In genomic region chr2:201259216-201259615, GRCh38 we compare ENCODE assay signal across 8 cellular contexts. TPM values are rescaled to one million over a fixed set of nuclear protein-coding genes. Genes with fewer than 3 reads are reported as not detected.
DNase-seq lines count a peak whose midpoint lies in the region; ATAC-seq and TF ChIP-seq lines count a peak whose summit lies in the region.

No MANE protein-coding gene starts in this region.

- H3K4me3 Mint-ChIP-seq in endothelial cell (ENCODE audit: unreplicated experiment) (no peak overlapping the region), WTC11 (no peak overlapping the region)

- POLR2A ChIA-PET in WTC11 (lab: Charles Lee): no interaction called here

- TF ChIP-seq CTCF in endothelial cell (IDR thresholded peaks at IDR 0.05; ENCODE audit: unreplicated experiment) (no peak), sigmoid colon (IDR thresholded peaks at IDR 0.05) (no peak), WTC11 (IDR thresholded peaks at IDR 0.05) (no peak)

- H3K36me3 ChIP-seq in sigmoid colon: no peaks in the 10 kb centered on the region

- H3K4me3 ChIP-seq in GM08714 (ENCODE audit: low read length) (peak overlapping the region; percentile 62), sigmoid colon (peak overlapping the region in 3 of 4 donors; percentile 63 to 73 (median 72))

- intact Hi-C loops in sigmoid colon (cut with DNase I): loop anchor here (2.0 kb wide), 1 partner anchor 188 kb away; no protein-coding TSS in a partner anchor

- CTCF ChIA-PET in WTC11 (lab: Charles Lee): interaction anchor here (1.5 kb wide), 1 partner anchor 27 kb away, joined by 3 read pairs; no protein-coding TSS in a partner anchor

- H3K4me1 Mint-ChIP-seq in endothelial cell (ENCODE audit: unreplicated experiment): peaks cover 44% of the 10 kb centered on the region
- H3K4me1 Mint-ChIP-seq in WTC11: peaks cover 31% of the 10 kb centered on the region

- H3K27me3 Mint-ChIP-seq in endothelial cell (ENCODE audit: unreplicated experiment) (peaks cover 16% of the 10 kb centered on the region), WTC11 (ENCODE audit: low read depth) (no peaks in the 10 kb centered on the region)

- H3K36me3 Mint-ChIP-seq in endothelial cell (ENCODE audit: low read depth, unreplicated experiment) (peaks cover 5% of the 10 kb centered on the region), WTC11 (no peaks in the 10 kb centered on the region)

- H3K27ac Mint-ChIP-seq in endothelial cell (ENCODE audit: unreplicated experiment): peak overlapping the region; percentile 100
- no peak overlapping the region for H3K27ac Mint-ChIP-seq in WTC11

- 62 to 68% methylated on average over 5 of the region's 5 CpGs for WGBS in sigmoid colon, 2 donors

- no peak for TF ChIP-seq EP300 in sigmoid colon (IDR thresholded peaks at IDR 0.05)

- DNase-seq in RKO (ENCODE audit: low spot score) (peak; percentile 23), endothelial cell (ENCODE audit: low spot score) (no peak), sigmoid colon (no peak), medulla oblongata (ENCODE audit: extremely low spot score) (no peak), HUDEP-2 (lab: John Stamatoyannopoulos, UW; ENCODE audit: unreplicated experiment in 76 of 76) (no peak), WTC11 (ENCODE audit: low spot score) (no peak)
- DNase-seq in central memory CD4-positive, alpha-beta T cell: no peak

- H3K27me3 ChIP-seq in sigmoid colon: no peaks in the 10 kb centered on the region

- H3K9me3 ChIP-seq in sigmoid colon: no peaks in the 10 kb centered on the region

- H3K9me3 Mint-ChIP-seq in endothelial cell (ENCODE audit: unreplicated experiment) (no peaks in the 10 kb centered on the region), WTC11 (no peaks in the 10 kb centered on the region)

- ATAC-seq in WTC11: no peak

- peak overlapping the region in 3 of 4 donors; percentile 84 to 87 (median 86) for H3K27ac ChIP-seq in sigmoid colon

- TF ChIP-seq POLR2A in sigmoid colon (IDR thresholded peaks at IDR 0.05): no peak

- peaks cover 0 to 21% (median 10%) of the 10 kb centered on the region in 4 donors for H3K4me1 ChIP-seq in sigmoid colon

TF ChIP-seq in WTC11, 78 proteins besides CTCF, POLR2A, EP300 and RAD21 (continues in another document):
- TF ChIP-seq MYBL2 (CRISPR knock-in tag; IDR thresholded peaks at IDR 0.05): no peak
- TF ChIP-seq, protein P1, sequence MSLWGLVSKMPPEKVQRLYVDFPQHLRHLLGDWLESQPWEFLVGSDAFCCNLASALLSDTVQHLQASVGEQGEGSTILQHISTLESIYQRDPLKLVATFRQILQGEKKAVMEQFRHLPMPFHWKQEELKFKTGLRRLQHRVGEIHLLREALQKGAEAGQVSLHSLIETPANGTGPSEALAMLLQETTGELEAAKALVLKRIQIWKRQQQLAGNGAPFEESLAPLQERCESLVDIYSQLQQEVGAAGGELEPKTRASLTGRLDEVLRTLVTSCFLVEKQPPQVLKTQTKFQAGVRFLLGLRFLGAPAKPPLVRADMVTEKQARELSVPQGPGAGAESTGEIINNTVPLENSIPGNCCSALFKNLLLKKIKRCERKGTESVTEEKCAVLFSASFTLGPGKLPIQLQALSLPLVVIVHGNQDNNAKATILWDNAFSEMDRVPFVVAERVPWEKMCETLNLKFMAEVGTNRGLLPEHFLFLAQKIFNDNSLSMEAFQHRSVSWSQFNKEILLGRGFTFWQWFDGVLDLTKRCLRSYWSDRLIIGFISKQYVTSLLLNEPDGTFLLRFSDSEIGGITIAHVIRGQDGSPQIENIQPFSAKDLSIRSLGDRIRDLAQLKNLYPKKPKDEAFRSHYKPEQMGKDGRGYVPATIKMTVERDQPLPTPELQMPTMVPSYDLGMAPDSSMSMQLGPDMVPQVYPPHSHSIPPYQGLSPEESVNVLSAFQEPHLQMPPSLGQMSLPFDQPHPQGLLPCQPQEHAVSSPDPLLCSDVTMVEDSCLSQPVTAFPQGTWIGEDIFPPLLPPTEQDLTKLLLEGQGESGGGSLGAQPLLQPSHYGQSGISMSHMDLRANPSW (CRISPR knock-in tag; conservative IDR thresholded peaks at IDR 0.05; ENCODE audit: low read depth): no peak
- TF ChIP-seq, protein P2, sequence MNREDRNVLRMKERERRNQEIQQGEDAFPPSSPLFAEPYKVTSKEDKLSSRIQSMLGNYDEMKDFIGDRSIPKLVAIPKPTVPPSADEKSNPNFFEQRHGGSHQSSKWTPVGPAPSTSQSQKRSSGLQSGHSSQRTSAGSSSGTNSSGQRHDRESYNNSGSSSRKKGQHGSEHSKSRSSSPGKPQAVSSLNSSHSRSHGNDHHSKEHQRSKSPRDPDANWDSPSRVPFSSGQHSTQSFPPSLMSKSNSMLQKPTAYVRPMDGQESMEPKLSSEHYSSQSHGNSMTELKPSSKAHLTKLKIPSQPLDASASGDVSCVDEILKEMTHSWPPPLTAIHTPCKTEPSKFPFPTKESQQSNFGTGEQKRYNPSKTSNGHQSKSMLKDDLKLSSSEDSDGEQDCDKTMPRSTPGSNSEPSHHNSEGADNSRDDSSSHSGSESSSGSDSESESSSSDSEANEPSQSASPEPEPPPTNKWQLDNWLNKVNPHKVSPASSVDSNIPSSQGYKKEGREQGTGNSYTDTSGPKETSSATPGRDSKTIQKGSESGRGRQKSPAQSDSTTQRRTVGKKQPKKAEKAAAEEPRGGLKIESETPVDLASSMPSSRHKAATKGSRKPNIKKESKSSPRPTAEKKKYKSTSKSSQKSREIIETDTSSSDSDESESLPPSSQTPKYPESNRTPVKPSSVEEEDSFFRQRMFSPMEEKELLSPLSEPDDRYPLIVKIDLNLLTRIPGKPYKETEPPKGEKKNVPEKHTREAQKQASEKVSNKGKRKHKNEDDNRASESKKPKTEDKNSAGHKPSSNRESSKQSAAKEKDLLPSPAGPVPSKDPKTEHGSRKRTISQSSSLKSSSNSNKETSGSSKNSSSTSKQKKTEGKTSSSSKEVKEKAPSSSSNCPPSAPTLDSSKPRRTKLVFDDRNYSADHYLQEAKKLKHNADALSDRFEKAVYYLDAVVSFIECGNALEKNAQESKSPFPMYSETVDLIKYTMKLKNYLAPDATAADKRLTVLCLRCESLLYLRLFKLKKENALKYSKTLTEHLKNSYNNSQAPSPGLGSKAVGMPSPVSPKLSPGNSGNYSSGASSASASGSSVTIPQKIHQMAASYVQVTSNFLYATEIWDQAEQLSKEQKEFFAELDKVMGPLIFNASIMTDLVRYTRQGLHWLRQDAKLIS (CRISPR knock-in tag; IDR thresholded peaks at IDR 0.05; ENCODE audit: borderline replicate concordance): no peak
- no peak for TF ChIP-seq CREB1 (CRISPR knock-in tag; IDR thresholded peaks at IDR 0.05)
- no peak for TF ChIP-seq ZNF425 (CRISPR knock-in tag; conservative IDR thresholded peaks at IDR 0.05)
- TF ChIP-seq ZNF138 (CRISPR knock-in tag; conservative IDR thresholded peaks at IDR 0.05): no peak
- no peak for TF ChIP-seq TCF7 (CRISPR knock-in tag; IDR thresholded peaks at IDR 0.05; ENCODE audit: low read depth)
- TF ChIP-seq HMGA2 (CRISPR knock-in tag; IDR thresholded peaks at IDR 0.05): no peak
- TF ChIP-seq, protein P3, sequence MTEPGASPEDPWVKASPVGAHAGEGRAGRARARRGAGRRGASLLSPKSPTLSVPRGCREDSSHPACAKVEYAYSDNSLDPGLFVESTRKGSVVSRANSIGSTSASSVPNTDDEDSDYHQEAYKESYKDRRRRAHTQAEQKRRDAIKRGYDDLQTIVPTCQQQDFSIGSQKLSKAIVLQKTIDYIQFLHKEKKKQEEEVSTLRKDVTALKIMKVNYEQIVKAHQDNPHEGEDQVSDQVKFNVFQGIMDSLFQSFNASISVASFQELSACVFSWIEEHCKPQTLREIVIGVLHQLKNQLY (CRISPR knock-in tag; IDR thresholded peaks at IDR 0.05): no peak
- TF ChIP-seq USF1 (CRISPR knock-in tag; IDR thresholded peaks at IDR 0.05): no peak
- TF ChIP-seq SOX15 (CRISPR knock-in tag; IDR thresholded peaks at IDR 0.05): no peak
- no peak for TF ChIP-seq SP1 (CRISPR knock-in tag; conservative IDR thresholded peaks at IDR 0.05)
- TF ChIP-seq, protein P4, sequence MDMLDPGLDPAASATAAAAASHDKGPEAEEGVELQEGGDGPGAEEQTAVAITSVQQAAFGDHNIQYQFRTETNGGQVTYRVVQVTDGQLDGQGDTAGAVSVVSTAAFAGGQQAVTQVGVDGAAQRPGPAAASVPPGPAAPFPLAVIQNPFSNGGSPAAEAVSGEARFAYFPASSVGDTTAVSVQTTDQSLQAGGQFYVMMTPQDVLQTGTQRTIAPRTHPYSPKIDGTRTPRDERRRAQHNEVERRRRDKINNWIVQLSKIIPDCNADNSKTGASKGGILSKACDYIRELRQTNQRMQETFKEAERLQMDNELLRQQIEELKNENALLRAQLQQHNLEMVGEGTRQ (CRISPR knock-in tag; IDR thresholded peaks at IDR 0.05): no peak
- no peak for TF ChIP-seq GABPB1 (CRISPR knock-in tag; IDR thresholded peaks at IDR 0.05)

RNA-seq across cellular contexts. Expression of gene CASP8, which starts 1.1 kb away (rescaled TPM):
- total RNA-seq in endothelial cell (ENCODE audit: unreplicated experiment) (14.9 TPM), sigmoid colon (10 to 100 TPM in 1 of 4 donors, 1 to 10 TPM in 3; 4.9 to 13.0 (median 8.4) TPM), WTC11 (2021) (3.3 to 4.8 TPM (median 4.4 TPM) in 3 replicates)
- 10 to 100 TPM; 15.6 to 28.7 (median 18.7) TPM for polyA plus RNA-seq in sigmoid colon
